In the genomic region with DNA sequence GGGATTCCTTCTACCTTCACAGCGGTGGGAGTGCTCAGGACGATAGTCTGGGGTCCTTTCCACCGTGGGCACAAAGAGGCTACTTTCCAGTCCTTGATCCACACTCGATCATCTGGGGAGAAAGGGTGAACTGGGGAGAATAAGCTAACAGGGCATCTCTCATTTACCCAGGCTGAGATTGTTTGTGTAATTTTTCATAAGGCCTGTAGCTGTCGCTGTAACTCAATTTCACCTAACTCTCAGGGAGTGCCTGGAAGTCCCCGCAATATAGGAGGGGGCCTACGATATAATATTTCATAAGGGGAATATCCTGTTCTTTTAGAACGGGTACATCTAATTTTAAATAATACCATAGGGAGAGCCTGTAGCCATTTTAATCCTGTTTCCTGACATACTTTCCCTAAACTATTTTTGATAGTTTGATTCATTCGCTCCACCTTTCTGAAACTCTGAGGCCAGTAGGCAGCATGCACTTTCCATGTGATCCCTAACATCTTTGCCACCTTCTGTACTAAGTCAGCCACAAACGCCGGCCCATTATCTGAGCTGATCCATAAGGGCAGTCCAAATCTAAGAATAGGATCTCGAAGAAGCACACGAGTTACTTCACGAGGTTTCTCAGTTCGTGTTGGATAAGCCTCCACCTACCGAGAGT, we compare ENCODE assay signal across 8 cellular contexts.
DNase-seq lines count a peak whose midpoint lies in the region; ATAC-seq and TF ChIP-seq lines count a peak whose summit lies in the region.
"Not testable (repeated sequence)": the region's sequence is repeated elsewhere in the genome, so short reads cannot be mapped to it uniquely, and the experiment has no call there.

No MANE protein-coding gene starts in this region.

- not testable (repeated sequence) for H2AK9ac ChIP-seq in IMR-90 (replicated peaks; ENCODE audit: low read depth, low read length, poor library complexity)

- H3K36me3 ChIP-seq in IMR-90 (ENCODE audit: control insufficient read depth, insufficient read depth, low read length); Peyer's patch; fibroblast of lung (ENCODE audit: control insufficient read depth, insufficient read depth, low read length); lower lobe of right lung; psoas muscle (ENCODE audit: insufficient read depth in 1 of 2, low read depth in 1 of 2): not testable (repeated sequence)

- not testable (repeated sequence) for H3K27me3 ChIP-seq in IMR-90 (ENCODE audit: control insufficient read depth, insufficient read depth, low read length); Peyer's patch; fibroblast of lung (ENCODE audit: control insufficient read depth, insufficient read depth, low read length); lower lobe of right lung (ENCODE audit: low read depth); psoas muscle (ENCODE audit: insufficient read depth in 3 of 3, low read length in 2 of 3)

- in situ Hi-C loops in IMR-90 (cut with MboI; ENCODE audit: low sequenced_read_pairs): not testable (repeated sequence)

- not testable (repeated sequence) for TF ChIP-seq RAD21 in IMR-90 (IDR thresholded peaks at IDR 0.05; ENCODE audit: low read length)

- H2BK5ac ChIP-seq in IMR-90 (ENCODE audit: low read depth, low read length, poor library complexity, severe bottlenecking): not testable (repeated sequence)

- not testable (repeated sequence) for H3K4me1 Mint-ChIP-seq in MCF 10A (ENCODE audit: insufficient read depth, unreplicated experiment)

- H3K9me3 Mint-ChIP-seq in MCF 10A (ENCODE audit: unreplicated experiment): not testable (repeated sequence)

- not testable (repeated sequence) for H3K23ac ChIP-seq in IMR-90 (ENCODE audit: low read depth, low read length)

- H3K4me3 Mint-ChIP-seq in MCF 10A (ENCODE audit: unreplicated experiment): not testable (repeated sequence)

- POLR2A ChIA-PET in GM10248 (lab: Yijun Ruan, JAX); IMR-90 (lab: Charles Lee; ENCODE audit: unreplicated experiment): not testable (repeated sequence)
- POLR2A ChIA-PET in MCF 10A (lab: Yijun Ruan, JAX): interaction anchor here (0.6 to 0.7 kb wide), 2 partner anchors 471 to 1359 kb away, joined by 3 read pairs; no protein-coding TSS in a partner anchor

- not testable (repeated sequence) for H3K79me1 ChIP-seq in IMR-90 (ENCODE audit: low read depth in 1 of 2, low read length in 2 of 2)

- not testable (repeated sequence) for H3K27ac ChIP-seq in IMR-90 (ENCODE audit: insufficient read depth, low read length); Peyer's patch; fibroblast of lung (ENCODE audit: insufficient read depth, low read length); psoas muscle
- peak overlapping the region; percentile 79 for H3K27ac ChIP-seq in lower lobe of right lung

- H4K91ac ChIP-seq in IMR-90 (ENCODE audit: insufficient read depth, low read depth, low read length): not testable (repeated sequence)

- not testable (repeated sequence) for BruUV-seq in IMR-90 (replicated peaks; lab: Mats Ljungman, UMichigan); MCF 10A (replicated peaks; lab: Mats Ljungman, UMichigan)

- CTCF ChIA-PET in GM10248 (lab: Yijun Ruan, JAX): interaction anchor here (1.9 kb wide), 1 partner anchor 1343 kb away, joined by 5 read pairs; no protein-coding TSS in a partner anchor
- CTCF ChIA-PET in IMR-90 (lab: Yijun Ruan, JAX): not testable (repeated sequence)
- CTCF ChIA-PET in MCF 10A (lab: Yijun Ruan, JAX): interaction anchor here (0.6 to 1.9 kb wide), 9 partner anchors 137 to 944 kb away, joined by 3 to 6 read pairs (median 3); partner anchors contain the start of gene C1GALT1

- H3K9me1 ChIP-seq in IMR-90 (ENCODE audit: insufficient read depth, low read length): not testable (repeated sequence)

- H4K5ac ChIP-seq in IMR-90 (ENCODE audit: low read depth, low read length): not testable (repeated sequence)

- H3K18ac ChIP-seq in IMR-90 (ENCODE audit: low read depth, low read length): not testable (repeated sequence)

- not testable (repeated sequence) for H2BK120ac ChIP-seq in IMR-90 (ENCODE audit: low read depth, low read length)

- dilution Hi-C loops in IMR-90 (cut with HindIII; ENCODE audit: low sequenced_read_pairs, unreplicated experiment): not testable (repeated sequence)

- not testable (repeated sequence) for H3K27me3 Mint-ChIP-seq in MCF 10A (ENCODE audit: insufficient read depth, unreplicated experiment)

- not testable (repeated sequence) for H3K4ac ChIP-seq in IMR-90 (ENCODE audit: low read depth, low read length)

- intact Hi-C loops in IMR-90 (cut with micrococcal nuclease): loop anchor here (10.0 kb wide), 1 partner anchor 462 kb away; no protein-coding TSS in a partner anchor
- intact Hi-C loops in MCF 10A (cut with micrococcal nuclease); lower lobe of right lung (cut with DNase I); psoas muscle (cut with DNase I): not testable (repeated sequence)

- not testable (repeated sequence) for H2BK20ac ChIP-seq in IMR-90 (ENCODE audit: low read depth, low read length)

- not testable (repeated sequence) for H3K79me2 ChIP-seq in fibroblast of lung (ENCODE audit: control insufficient read depth, insufficient read depth, low read length)

- H3K4me2 ChIP-seq in IMR-90 (ENCODE audit: low read depth, low read length); fibroblast of lung (ENCODE audit: extremely low read depth, insufficient read depth, low read length): not testable (repeated sequence)

- H3K56ac ChIP-seq in IMR-90 (ENCODE audit: extremely low read depth, insufficient read depth, low read length): not testable (repeated sequence)

- not testable (repeated sequence) for H2AFZ ChIP-seq in IMR-90 (replicated peaks; ENCODE audit: low read length, poor library complexity); fibroblast of lung (ENCODE audit: low read length)

- not testable (repeated sequence) for H3K4me3 ChIP-seq in AG09309 (ENCODE audit: control insufficient read depth, low read depth, low read length); IMR-90 (ENCODE audit: insufficient read depth, low read depth, low read length); Peyer's patch; fibroblast of lung (replicated peaks in 1 of 4; ENCODE audit: control extremely low read depth in 1 of 4, insufficient read depth in 1 of 4, low read depth in 3 of 4, low read length in 4 of 4); psoas muscle
- peak overlapping the region; percentile 25 for H3K4me3 ChIP-seq in lower lobe of right lung

- H4K20me1 ChIP-seq in IMR-90 (ENCODE audit: insufficient read depth, low read length); fibroblast of lung (ENCODE audit: control insufficient read depth, extremely low read depth, insufficient read depth, low read length): not testable (repeated sequence)

- not testable (repeated sequence) for H2BK15ac ChIP-seq in IMR-90 (ENCODE audit: low read depth, low read length)

- not testable (repeated sequence) for H3K9me3 ChIP-seq in IMR-90 (ENCODE audit: control insufficient read depth, insufficient read depth, low read length); Peyer's patch; fibroblast of lung (ENCODE audit: control insufficient read depth, insufficient read depth, low read depth, low read length); lower lobe of right lung; psoas muscle

- not testable (repeated sequence) for H3K4me1 ChIP-seq in IMR-90 (ENCODE audit: control insufficient read depth, insufficient read depth, low read length); Peyer's patch; fibroblast of lung (ENCODE audit: control insufficient read depth, extremely low read depth, insufficient read depth, low read length); lower lobe of right lung; psoas muscle

- TF ChIP-seq POLR2A in IMR-90 (IDR thresholded peaks at IDR 0.05; ENCODE audit: low read depth, low read length); Peyer's patch (IDR thresholded peaks at IDR 0.05): not testable (repeated sequence)

- not testable (repeated sequence) for H3K9ac ChIP-seq in IMR-90 (ENCODE audit: low read depth, low read length); fibroblast of lung (ENCODE audit: insufficient read depth, low read length)

- TF ChIP-seq CTCF in AG09309 (IDR thresholded peaks at IDR 0.05; ENCODE audit: control insufficient read depth, insufficient read depth, low read depth, low read length, missing control alignments): peak; percentile 30
- peak; percentile 22 for TF ChIP-seq CTCF in GM10248 (IDR thresholded peaks at IDR 0.05; ENCODE audit: control extremely low read depth, extremely low read depth, low read depth, missing control alignments)
- 0 out of 2 replicates have a peak, but pooled peaks have one; percentile 5 for TF ChIP-seq CTCF in IMR-90 (conservative IDR thresholded peaks at IDR 0.05; ENCODE audit: low read depth, low read length)
- peak in 4 of 6 experiments; percentile 6 to 47 (median 28) for TF ChIP-seq CTCF in Peyer's patch (IDR thresholded peaks at IDR 0.05)
- peak; percentile 45 for TF ChIP-seq CTCF in MCF 10A (IDR thresholded peaks at IDR 0.05; ENCODE audit: unreplicated experiment)
- TF ChIP-seq CTCF in fibroblast of lung (conservative IDR thresholded peaks at IDR 0.05 in 1 of 2, IDR thresholded peaks at IDR 0.05 in 1 of 2; ENCODE audit: low read depth in 1 of 2, low read length in 2 of 2): peak; percentile 18 to 28
- TF ChIP-seq CTCF in lower lobe of right lung (IDR thresholded peaks at IDR 0.05): peak; percentile 45
- TF ChIP-seq CTCF in psoas muscle (IDR thresholded peaks at IDR 0.05): peak; percentile 15

- not testable (repeated sequence) for H2AK5ac ChIP-seq in IMR-90 (ENCODE audit: low read depth, low read length)

- H3K27ac Mint-ChIP-seq in MCF 10A (ENCODE audit: low read depth, unreplicated experiment): peak overlapping the region; percentile 28

- not testable (repeated sequence) for H4K8ac ChIP-seq in IMR-90 (ENCODE audit: low read depth in 2 of 2, low read length in 2 of 2)

- DNase-seq in AG09309 (ENCODE audit: low read depth); GM10248 (ENCODE audit: extremely low spot score); IMR-90; Peyer's patch; MCF 10A (ENCODE audit: unreplicated experiment); fibroblast of lung (ENCODE audit: low read depth in 2 of 2); lower lobe of right lung; psoas muscle: not testable (repeated sequence)

- no CpG with 5 or more reads among the region's 16 CpGs for WGBS in IMR-90 (ENCODE audit: extremely low coverage in 2 of 2, insufficient read length in 1 of 2), 2 experiments
- WGBS in psoas muscle, 3 donors: 38 to 44% (median 42%) methylated on average over 15 to 16 of the region's 16 CpGs

- H3K14ac ChIP-seq in IMR-90 (replicated peaks; ENCODE audit: low read depth, low read length): not testable (repeated sequence)

- not testable (repeated sequence) for H3K36me3 Mint-ChIP-seq in MCF 10A (ENCODE audit: insufficient read depth, unreplicated experiment)

- ATAC-seq in IMR-90 (ENCODE audit: low read depth); lower lobe of right lung; psoas muscle: not testable (repeated sequence)
